ENCODE assay signal across 10 cellular contexts in genomic region chr10:85646312-85646711, GRCh38.
DNase-seq lines count a peak whose midpoint lies in the region; ATAC-seq and TF ChIP-seq lines count a peak whose summit lies in the region.
"Had no signal": no experiment of that assay in that cellular context is flagged by ENCODE, and none has a peak within 500 bp of the region (broad histone marks: within the 10 kb centered on the region; RNA-seq: fewer than 3 reads in every experiment).

No MANE protein-coding gene starts in this region.

- TF ChIP-seq CTCF in endodermal cell (conservative IDR thresholded peaks at IDR 0.05) = no peak

- no peaks in the 10 kb centered on the region for H3K9me3 Mint-ChIP-seq in endodermal cell
- H3K9me3 Mint-ChIP-seq in activated T-helper 1 cell treated with anti-CD3 and anti-CD28 coated beads, Interleukin-12 subunit alpha, Interleukin-12 subunit beta, Interleukin-2, Interleukin-4 antibody, amounts not matched to agents 30 ng/mL and 10 ng/mL and 1 ng/mL, durations not matched to agents 14 hours and 24 hours and 36 hours = no peaks in the 10 kb centered on the region
- H3K9me3 Mint-ChIP-seq: activated B cell treated with CpG ODN at 0.5 μM for 24 hours had no signal

- H3K4me3 ChIP-seq in endodermal cell (ENCODE audit: low read length) = no peak overlapping the region

- WGBS in endodermal cell (ENCODE audit: insufficient coverage in 1 of 2, insufficient read length in 1 of 2), 2 experiments = 95% methylated on average over 4 of the region's 4 CpGs; no CpG with 5 or more reads in 1 of the 2 experiments

- DNase-seq in HPDE6-E6E7 (ENCODE audit: extremely low spot score) = peak; percentile 52
- peak; percentile 6 for DNase-seq in NCI-H510A (lab: John Stamatoyannopoulos, UW)
- peak; percentile 10 for DNase-seq in endodermal cell
- DNase-seq in stromal cell of bone marrow (ENCODE audit: low read depth) = peak; percentile 30
- DNase-seq in AG20443 (ENCODE audit: low spot score) = no peak
- no peak for DNase-seq in activated T-helper 1 cell treated with anti-CD3 and anti-CD28 coated beads, Interleukin-12 subunit alpha, Interleukin-12 subunit beta, Interleukin-2, Interleukin-4 antibody, amounts not matched to agents 30 ng/mL and 10 ng/mL and 1 ng/mL, durations not matched to agents 14 hours and 24 hours and 36 hours (ENCODE audit: low spot score)
- DNase-seq: activated B cell treated with CpG ODN at 0.5 μM for 24 hours, GDM1, Right ventricle myocardium superior had no signal

- H3K9me3 ChIP-seq in endodermal cell (ENCODE audit: control insufficient read depth, low read length) = no peaks in the 10 kb centered on the region

- ATAC-seq in GM21717 (IDR thresholded peaks at IDR 0.05; ENCODE audit: unreplicated experiment) = no peak

- peaks cover 3% of the 10 kb centered on the region for H3K27me3 Mint-ChIP-seq in endodermal cell (ENCODE audit: insufficient read depth)
- H3K27me3 Mint-ChIP-seq in activated T-helper 1 cell treated with anti-CD3 and anti-CD28 coated beads, Interleukin-12 subunit alpha, Interleukin-12 subunit beta, Interleukin-2, Interleukin-4 antibody, amounts not matched to agents 30 ng/mL and 10 ng/mL and 1 ng/mL, durations not matched to agents 14 hours and 24 hours and 36 hours (ENCODE audit: insufficient read depth) = peaks cover 2% of the 10 kb centered on the region

- peaks cover 12% of the 10 kb centered on the region for H3K4me1 ChIP-seq in endodermal cell (ENCODE audit: control insufficient read depth, insufficient read depth, low read length)

- no peak overlapping the region for H3K9ac ChIP-seq in endodermal cell (ENCODE audit: extremely low read depth, low read length, poor library complexity, severe bottlenecking)

- H3K4me1 Mint-ChIP-seq in endodermal cell = peaks cover 46% of the 10 kb centered on the region
- no peaks in the 10 kb centered on the region for H3K4me1 Mint-ChIP-seq in activated T-helper 1 cell treated with anti-CD3 and anti-CD28 coated beads, Interleukin-12 subunit alpha, Interleukin-12 subunit beta, Interleukin-2, Interleukin-4 antibody, amounts not matched to agents 30 ng/mL and 10 ng/mL and 1 ng/mL, durations not matched to agents 14 hours and 24 hours and 36 hours (ENCODE audit: low read depth)
- H3K4me1 Mint-ChIP-seq: activated B cell treated with CpG ODN at 0.5 μM for 24 hours had no signal

- H3K27ac ChIP-seq in endodermal cell (ENCODE audit: low read depth, low read length) = no peak overlapping the region

- no peak overlapping the region for H3K27ac Mint-ChIP-seq in endodermal cell
- H3K27ac Mint-ChIP-seq in activated T-helper 1 cell treated with anti-CD3 and anti-CD28 coated beads, Interleukin-12 subunit alpha, Interleukin-12 subunit beta, Interleukin-2, Interleukin-4 antibody, amounts not matched to agents 30 ng/mL and 10 ng/mL and 1 ng/mL, durations not matched to agents 14 hours and 24 hours and 36 hours = no peak overlapping the region
- H3K27ac Mint-ChIP-seq: activated B cell treated with CpG ODN at 0.5 μM for 24 hours had no signal

- H3K27me3 ChIP-seq in endodermal cell (ENCODE audit: control insufficient read depth, insufficient read depth, low read length, poor library complexity, severe bottlenecking) = no peaks in the 10 kb centered on the region

- H3K36me3 Mint-ChIP-seq in endodermal cell (ENCODE audit: low read depth) = no peaks in the 10 kb centered on the region
- no peaks in the 10 kb centered on the region for H3K36me3 Mint-ChIP-seq in activated T-helper 1 cell treated with anti-CD3 and anti-CD28 coated beads, Interleukin-12 subunit alpha, Interleukin-12 subunit beta, Interleukin-2, Interleukin-4 antibody, amounts not matched to agents 30 ng/mL and 10 ng/mL and 1 ng/mL, durations not matched to agents 14 hours and 24 hours and 36 hours (ENCODE audit: low read depth)

- no peak overlapping the region for H3K4me3 Mint-ChIP-seq in endodermal cell
- no peak overlapping the region for H3K4me3 Mint-ChIP-seq in activated T-helper 1 cell treated with anti-CD3 and anti-CD28 coated beads, Interleukin-12 subunit alpha, Interleukin-12 subunit beta, Interleukin-2, Interleukin-4 antibody, amounts not matched to agents 30 ng/mL and 10 ng/mL and 1 ng/mL, durations not matched to agents 14 hours and 24 hours and 36 hours
- H3K4me3 Mint-ChIP-seq: activated B cell treated with CpG ODN at 0.5 μM for 24 hours had no signal

- intact Hi-C loops in activated T-helper 1 cell treated with anti-CD3 and anti-CD28 coated beads, Interleukin-12 subunit alpha, Interleukin-12 subunit beta, Interleukin-2, Interleukin-4 antibody, amounts not matched to agents 30 ng/mL and 10 ng/mL and 1 ng/mL, durations not matched to agents 14 hours and 24 hours and 36 hours (cut with micrococcal nuclease) = no loop called here

- no peaks in the 10 kb centered on the region for H3K36me3 ChIP-seq in endodermal cell (ENCODE audit: control insufficient read depth, insufficient read depth, low read length)

Comparison
In these comparisons a context has a peak if more than half of its experiments do, and no peak if none do; other contexts are left out.
1. DNase-seq: peak in HPDE6-E6E7 (single experiment), NCI-H510A (single experiment), endodermal cell (single experiment) and stromal cell of bone marrow (single experiment); none in AG20443 (single experiment) and activated T-helper 1 cell treated with anti-CD3 and anti-CD28 coated beads, Interleukin-12 subunit alpha, Interleukin-12 subunit beta, Interleukin-2, Interleukin-4 antibody, amounts not matched to agents 30 ng/mL and 10 ng/mL and 1 ng/mL, durations not matched to agents 14 hours and 24 hours and 36 hours (single experiment).